In the genomic region with DNA sequence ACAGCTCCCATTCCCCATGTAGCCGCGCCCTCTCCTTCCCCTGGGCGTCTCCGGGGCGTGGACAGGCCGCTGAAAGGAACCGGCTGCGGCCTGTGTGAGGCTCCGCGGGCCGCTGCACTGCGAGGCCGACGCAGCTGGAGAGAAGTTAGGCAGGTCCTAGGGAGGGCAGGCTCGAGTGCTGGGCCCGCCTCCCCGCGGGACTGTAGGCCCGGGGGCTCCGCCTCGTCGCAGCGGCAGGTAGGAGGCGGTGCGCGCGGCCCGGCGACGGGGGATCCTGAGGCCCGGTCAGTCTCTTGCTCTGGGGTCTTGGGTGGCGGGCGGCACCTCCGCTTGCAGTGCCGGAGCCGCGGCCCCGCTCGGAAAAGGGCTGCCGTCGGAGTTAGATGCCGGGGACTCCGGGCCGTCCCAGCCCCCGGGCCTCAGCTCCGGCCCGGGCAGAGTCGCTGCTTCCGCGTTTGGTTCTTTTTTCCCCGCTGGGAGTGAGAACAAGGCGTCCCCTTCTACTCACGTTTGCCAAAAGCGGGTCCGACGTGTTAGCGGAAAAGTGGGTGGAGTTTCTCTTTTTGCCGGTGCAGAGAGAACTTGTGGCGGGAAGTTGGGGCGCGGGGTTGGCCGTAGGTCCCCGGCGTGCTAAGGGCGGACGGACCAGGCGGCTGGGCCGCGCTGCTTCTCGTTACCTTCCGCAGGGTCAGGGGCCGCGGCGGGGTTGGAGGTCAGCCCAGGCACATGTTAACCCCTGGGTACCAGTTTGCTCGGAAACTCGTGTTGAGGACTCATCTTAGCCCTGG, we compare ENCODE assay signal across 8 cellular contexts. TPM values are rescaled to one million over a fixed set of nuclear protein-coding genes. Genes with fewer than 3 reads are reported as not detected.
DNase-seq lines count a peak whose midpoint lies in the region; TF ChIP-seq lines count a peak whose summit lies in the region.

A gene (plus strand): TSS at position 222 of the 788 bp plus-strand sequence. CDS start 2,026 bp downstream, outside the sequence.

- H3K27ac ChIP-seq in ovary (peak within 1 kb of the TSS; percentile 92 to 97), thyroid gland (peak within 1 kb of the TSS; percentile 83 to 95 (median 91))

- H3K27me3 ChIP-seq in Loucy (ENCODE audit: insufficient read depth, low read length, poor library complexity, severe bottlenecking) (no peaks in the 10 kb centered on the region), ovary (no peaks in the 10 kb centered on the region), thyroid gland (no peaks in the 10 kb centered on the region)

- H3K36me3 Mint-ChIP-seq in activated naive CD4-positive, alpha-beta T cell treated with anti-CD3 and anti-CD28 coated beads, Interleukin-2, amount 50 U/mL, for 24 hours: peaks cover 6% of the 10 kb centered on the region

- H3K36me3 ChIP-seq in Loucy (ENCODE audit: insufficient read depth, low read length) (no peaks in the 10 kb centered on the region), ovary (no peaks in the 10 kb centered on the region), thyroid gland (no peaks in the 10 kb centered on the region)

- H3F3A ChIP-seq in Loucy (ENCODE audit: low read depth): 0 out of 2 replicates have a peak, but pooled peaks cover 6% of the 10 kb centered on the region

- DNase-seq in ELR (ENCODE audit: low read depth): peak; percentile 95
- peak; percentile 69 for DNase-seq in GOT3 (lab: John Stamatoyannopoulos, UW)
- peak; percentile 94 for DNase-seq in SK-MEL-5 (ENCODE audit: low read depth, low spot score)
- peak; percentile 94 for DNase-seq in glomerular visceral epithelial cell (ENCODE audit: extremely low spot score)
- DNase-seq in ovary: peak; percentile 82 to 90 (median 84)
- DNase-seq in thyroid gland: peak; percentile 94 to 95

- peak; percentile 44 for TF ChIP-seq POLR2A in ovary (IDR thresholded peaks at IDR 0.05)
- TF ChIP-seq POLR2A in thyroid gland (IDR thresholded peaks at IDR 0.05): peak; percentile 55 to 93

- no peaks in the 10 kb centered on the region for H3K9me3 Mint-ChIP-seq in activated naive CD4-positive, alpha-beta T cell treated with anti-CD3 and anti-CD28 coated beads, Interleukin-2, amount 50 U/mL, for 24 hours

- H2AFZ ChIP-seq in Loucy (ENCODE audit: low read length): peak within 1 kb of the TSS; percentile 90

- H3K4me1 Mint-ChIP-seq in activated naive CD4-positive, alpha-beta T cell treated with anti-CD3 and anti-CD28 coated beads, Interleukin-2, amount 50 U/mL, for 24 hours: peaks cover 53% of the 10 kb centered on the region

- intact Hi-C loops in ovary (cut with DNase I): no loop called here
- intact Hi-C loops in thyroid gland (cut with DNase I): no loop called here

- peaks cover 35% of the 10 kb centered on the region for H3K79me2 ChIP-seq in Loucy (ENCODE audit: insufficient read depth, low read length)

- TF ChIP-seq CTCF in Loucy (conservative IDR thresholded peaks at IDR 0.05; ENCODE audit: low read length) (no peak), ovary (IDR thresholded peaks at IDR 0.05) (peak in 2 of 3 donors; percentile 13 to 27), thyroid gland (IDR thresholded peaks at IDR 0.05) (peak in 2 of 6 experiments; percentile 20 to 22)

- peak within 1 kb of the TSS; percentile 88 for H3K9ac ChIP-seq in Loucy (ENCODE audit: low read depth, low read length, poor library complexity, severe bottlenecking)

- H3K4me3 Mint-ChIP-seq in activated naive CD4-positive, alpha-beta T cell treated with anti-CD3 and anti-CD28 coated beads, Interleukin-2, amount 50 U/mL, for 24 hours: peak within 1 kb of the TSS; percentile 90

- no peak for TF ChIP-seq EP300 in ovary (IDR thresholded peaks at IDR 0.05)

- H3K4me2 ChIP-seq in Loucy (ENCODE audit: low read depth, low read length, poor library complexity, severe bottlenecking): peak within 1 kb of the TSS; percentile 80

- H3K27ac Mint-ChIP-seq in activated naive CD4-positive, alpha-beta T cell treated with anti-CD3 and anti-CD28 coated beads, Interleukin-2, amount 50 U/mL, for 24 hours: peak within 1 kb of the TSS; percentile 93

- H3K27me3 Mint-ChIP-seq in activated naive CD4-positive, alpha-beta T cell treated with anti-CD3 and anti-CD28 coated beads, Interleukin-2, amount 50 U/mL, for 24 hours: no peaks in the 10 kb centered on the region

- H4K20me1 ChIP-seq in Loucy (ENCODE audit: insufficient read depth, low read length, poor library complexity, severe bottlenecking): no peaks in the 10 kb centered on the region

- in situ Hi-C loops in SK-MEL-5 (cut with HindIII; ENCODE audit: low pct_unique_long_range_greater_than_20kb, low sequenced_read_pairs): no loop called here

- H3K4me3 ChIP-seq in Loucy (ENCODE audit: low read length, poor library complexity, severe bottlenecking): peak within 1 kb of the TSS; percentile 82
- H3K4me3 ChIP-seq in ovary: peak within 1 kb of the TSS; percentile 79
- peak within 1 kb of the TSS in 2 of 3 donors; percentile 59 to 69 for H3K4me3 ChIP-seq in thyroid gland (replicated peaks in 1 of 3)

- H3K9me2 ChIP-seq in Loucy (replicated peaks; ENCODE audit: low read depth, low read length): no peaks in the 10 kb centered on the region

- WGBS in ovary, 3 donors: 0 to 1% (median 1%) methylated on average over 59 to 76 of the region's 76 CpGs
- WGBS in thyroid gland, 2 donors: 0 to 1% methylated on average over 2 to 46 of the region's 76 CpGs

- no peaks in the 10 kb centered on the region for H3K9me3 ChIP-seq in Loucy (ENCODE audit: insufficient read depth, low read depth, low read length)
- H3K9me3 ChIP-seq in ovary: no peaks in the 10 kb centered on the region
- no peaks in the 10 kb centered on the region for H3K9me3 ChIP-seq in thyroid gland

- H3K4me1 ChIP-seq in Loucy (ENCODE audit: insufficient read depth, low read length, poor library complexity, severe bottlenecking): peaks cover 56% of the 10 kb centered on the region
- H3K4me1 ChIP-seq in ovary (ENCODE audit: insufficient read depth): peaks cover 2% of the 10 kb centered on the region
- H3K4me1 ChIP-seq in thyroid gland: peaks cover 8 to 20% of the 10 kb centered on the region in 2 donors

RNA-seq across cellular contexts. Expression of the gene that starts here (rescaled TPM):
- total RNA-seq in SK-MEL-5 (2014; rRNA removed; shearing (Covaris generic)): 36.1 and 36.3 TPM in 2 replicates
- polyA plus RNA-seq in SK-MEL-5 (2015; cell fraction: cytosol; rRNA removed): 22.0 and 27.5 TPM in 2 replicates
- 31.6 and 32.7 TPM in 2 replicates for polyA plus RNA-seq in SK-MEL-5 (2015; cell fraction: nucleus; rRNA removed)
- total RNA-seq in ovary: 10 to 100 TPM; 10.5 to 19.8 (median 16.3) TPM
- 10 to 100 TPM in 1 of 2 donors, 1 to 10 TPM in 1; 7.3 to 18.5 TPM for polyA plus RNA-seq in ovary
- total RNA-seq in thyroid gland: 10 to 100 TPM; 18.7 to 31.4 (median 22.1) TPM

Comparison
In these comparisons a context has a peak if more than half of its experiments do, and no peak if none do; other contexts are left out.
1. Peak in every context shown above with its lines: DNase-seq, H3K4me3 ChIP-seq and H3K27ac ChIP-seq.